ENCODE assay signal across 2 cellular contexts in the genomic region with DNA sequence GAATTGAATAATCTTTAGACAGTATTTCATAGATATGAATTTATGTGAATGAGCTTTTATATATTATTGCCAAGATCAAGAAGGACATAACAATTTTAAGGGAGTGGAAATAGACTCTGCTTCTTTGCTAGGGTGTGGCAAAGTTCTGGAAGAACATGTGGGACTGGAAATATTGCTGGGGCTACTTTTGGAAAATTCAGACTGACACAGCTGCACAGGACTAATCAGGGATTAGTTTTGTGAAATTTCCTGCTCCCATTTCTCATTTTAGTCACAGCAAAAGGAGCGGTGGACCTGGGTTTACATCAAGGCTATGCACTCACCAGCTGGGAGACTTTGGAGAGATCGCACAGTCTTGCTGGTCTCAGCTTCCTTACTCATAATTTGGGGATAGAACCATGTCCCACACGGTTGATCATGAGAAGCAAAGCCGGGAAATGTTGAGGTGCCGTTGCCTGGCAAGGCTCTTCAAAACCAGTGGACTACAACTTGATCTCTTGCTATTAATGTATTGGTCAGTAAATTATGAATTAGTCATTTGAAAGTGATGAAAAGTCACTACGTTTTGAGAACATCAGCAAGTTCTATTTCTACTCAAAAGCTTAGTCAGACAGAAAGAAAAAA.
TF ChIP-seq lines count a peak whose summit lies in the region.

No MANE protein-coding gene starts in this region.

TF ChIP-seq in SK-N-SH, 30 proteins besides CTCF, POLR2A, EP300 and RAD21 (continued from another document):
- TF ChIP-seq, protein P1, sequence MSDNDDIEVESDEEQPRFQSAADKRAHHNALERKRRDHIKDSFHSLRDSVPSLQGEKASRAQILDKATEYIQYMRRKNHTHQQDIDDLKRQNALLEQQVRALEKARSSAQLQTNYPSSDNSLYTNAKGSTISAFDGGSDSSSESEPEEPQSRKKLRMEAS (IDR thresholded peaks at IDR 0.05; ENCODE audit: low read depth): no peak
- TF ChIP-seq GATA2 (CRISPR knock-in tag; IDR thresholded peaks at IDR 0.05): no peak
- no peak for TF ChIP-seq FOSL2 (IDR thresholded peaks at IDR 0.05; ENCODE audit: borderline replicate concordance, low read depth)
- TF ChIP-seq TAF1 (IDR thresholded peaks at IDR 0.05; ENCODE audit: borderline replicate concordance, low read depth, low read length): no peak
- TF ChIP-seq, protein P2, sequence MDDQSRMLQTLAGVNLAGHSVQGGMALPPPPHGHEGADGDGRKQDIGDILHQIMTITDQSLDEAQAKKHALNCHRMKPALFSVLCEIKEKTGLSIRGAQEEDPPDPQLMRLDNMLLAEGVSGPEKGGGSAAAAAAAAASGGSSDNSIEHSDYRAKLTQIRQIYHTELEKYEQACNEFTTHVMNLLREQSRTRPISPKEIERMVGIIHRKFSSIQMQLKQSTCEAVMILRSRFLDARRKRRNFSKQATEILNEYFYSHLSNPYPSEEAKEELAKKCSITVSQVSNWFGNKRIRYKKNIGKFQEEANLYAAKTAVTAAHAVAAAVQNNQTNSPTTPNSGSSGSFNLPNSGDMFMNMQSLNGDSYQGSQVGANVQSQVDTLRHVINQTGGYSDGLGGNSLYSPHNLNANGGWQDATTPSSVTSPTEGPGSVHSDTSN (IDR thresholded peaks at IDR 0.05): no peak
- no peak for TF ChIP-seq SIN3A (IDR thresholded peaks at IDR 0.05; ENCODE audit: borderline replicate concordance, low read depth, low read length)
TF ChIP-seq in SK-N-SH: peak in this region for 0.

TF ChIP-seq in SK-N-SH treated with all-trans-retinoic acid at 6 μM for 48 hours, 23 proteins besides CTCF, POLR2A, EP300 and RAD21 (continued from another document):
- TF ChIP-seq, protein P3, sequence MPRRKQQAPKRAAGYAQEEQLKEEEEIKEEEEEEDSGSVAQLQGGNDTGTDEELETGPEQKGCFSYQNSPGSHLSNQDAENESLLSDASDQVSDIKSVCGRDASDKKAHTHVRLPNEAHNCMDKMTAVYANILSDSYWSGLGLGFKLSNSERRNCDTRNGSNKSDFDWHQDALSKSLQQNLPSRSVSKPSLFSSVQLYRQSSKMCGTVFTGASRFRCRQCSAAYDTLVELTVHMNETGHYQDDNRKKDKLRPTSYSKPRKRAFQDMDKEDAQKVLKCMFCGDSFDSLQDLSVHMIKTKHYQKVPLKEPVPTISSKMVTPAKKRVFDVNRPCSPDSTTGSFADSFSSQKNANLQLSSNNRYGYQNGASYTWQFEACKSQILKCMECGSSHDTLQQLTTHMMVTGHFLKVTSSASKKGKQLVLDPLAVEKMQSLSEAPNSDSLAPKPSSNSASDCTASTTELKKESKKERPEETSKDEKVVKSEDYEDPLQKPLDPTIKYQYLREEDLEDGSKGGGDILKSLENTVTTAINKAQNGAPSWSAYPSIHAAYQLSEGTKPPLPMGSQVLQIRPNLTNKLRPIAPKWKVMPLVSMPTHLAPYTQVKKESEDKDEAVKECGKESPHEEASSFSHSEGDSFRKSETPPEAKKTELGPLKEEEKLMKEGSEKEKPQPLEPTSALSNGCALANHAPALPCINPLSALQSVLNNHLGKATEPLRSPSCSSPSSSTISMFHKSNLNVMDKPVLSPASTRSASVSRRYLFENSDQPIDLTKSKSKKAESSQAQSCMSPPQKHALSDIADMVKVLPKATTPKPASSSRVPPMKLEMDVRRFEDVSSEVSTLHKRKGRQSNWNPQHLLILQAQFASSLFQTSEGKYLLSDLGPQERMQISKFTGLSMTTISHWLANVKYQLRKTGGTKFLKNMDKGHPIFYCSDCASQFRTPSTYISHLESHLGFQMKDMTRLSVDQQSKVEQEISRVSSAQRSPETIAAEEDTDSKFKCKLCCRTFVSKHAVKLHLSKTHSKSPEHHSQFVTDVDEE (CRISPR knock-in tag; IDR thresholded peaks at IDR 0.05): no peak
- TF ChIP-seq ZC3H10 (CRISPR knock-in tag; IDR thresholded peaks at IDR 0.05): no peak
- TF ChIP-seq TOX (CRISPR knock-in tag; IDR thresholded peaks at IDR 0.05; ENCODE audit: borderline replicate concordance): no peak
